Comparison of ENCODE assay signal across 22 cellular contexts in the genomic region with DNA sequence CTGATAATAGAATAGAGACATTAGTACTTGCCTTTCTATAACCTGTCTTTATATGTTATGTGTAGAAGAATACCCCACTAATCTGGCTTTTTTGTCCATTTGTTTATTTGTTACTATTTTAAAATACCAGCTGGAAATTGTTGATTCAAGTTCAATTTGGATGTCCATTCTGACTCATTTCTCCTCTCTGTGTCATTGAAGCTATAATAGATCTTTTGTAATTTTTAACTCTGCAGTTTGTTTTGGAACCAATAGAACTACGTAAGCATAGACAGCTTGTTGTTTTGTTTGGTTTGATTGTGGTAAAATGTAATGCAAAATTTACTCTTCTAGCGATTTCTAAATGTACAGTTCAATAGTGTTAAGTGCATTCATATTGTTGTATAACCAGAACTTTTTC.
"Had no signal": no experiment of that assay in that cellular context is flagged by ENCODE, and none has a peak within 500 bp of the region (broad histone marks: within the 10 kb centered on the region; RNA-seq: fewer than 3 reads in every experiment).

No MANE protein-coding gene starts in this region.

- H3K27ac Mint-ChIP-seq: activated CD4-positive, alpha-beta memory T cell treated with anti-CD3 and anti-CD28 coated beads, Interleukin-2, amount 10 ng/mL, durations not matched to agents 7 days and 5 days; activated CD8-positive, alpha-beta memory T cell treated with anti-CD3 and anti-CD28 coated beads, Interleukin-2, amount 10 ng/mL, durations not matched to agents 7 days and 5 days; activated naive CD8-positive, alpha-beta T cell treated with anti-CD3 and anti-CD28 coated beads for 36 hours; activated T-helper 17 cell treated with anti-CD3 and anti-CD28 coated beads, Interleukin-2, amount 50 U/mL, for 72 hours; brain; dendritic cell treated with granulocyte-macrophage colony-stimulating factor and Interleukin-4, amounts not matched to agents 40 ng/mL and 50 ng/mL, for 4 days; effector memory CD8-positive, alpha-beta T cell; memory B cell; natural killer cell treated with Interleukin-12 subunit alpha and Interleukin-12 subunit beta and Interleukin-15 and Interleukin-18, amount 100 ng/mL, for 72 hours; stimulated activated naive B cell treated with anti-CD40 and anti-IgM and Interleukin-4, amounts not matched to agents 10 μg/mL and 1 μg/mL and 100 μg/mL, for 72 hours; T-cell had no signal

- H3K4me1 Mint-ChIP-seq: activated CD4-positive, alpha-beta memory T cell treated with anti-CD3 and anti-CD28 coated beads, Interleukin-2, amount 10 ng/mL, durations not matched to agents 7 days and 5 days; activated CD8-positive, alpha-beta memory T cell treated with anti-CD3 and anti-CD28 coated beads, Interleukin-2, amount 10 ng/mL, durations not matched to agents 7 days and 5 days; activated naive CD8-positive, alpha-beta T cell treated with anti-CD3 and anti-CD28 coated beads for 36 hours; activated T-helper 17 cell treated with anti-CD3 and anti-CD28 coated beads, Interleukin-2, amount 50 U/mL, for 72 hours; memory B cell; stimulated activated naive B cell treated with anti-CD40 and anti-IgM and Interleukin-4, amounts not matched to agents 10 μg/mL and 1 μg/mL and 100 μg/mL, for 72 hours; T-cell had no signal

- H3K9ac ChIP-seq: parathyroid adenoma had no signal

- H3K9me3 Mint-ChIP-seq: activated CD4-positive, alpha-beta memory T cell treated with anti-CD3 and anti-CD28 coated beads, Interleukin-2, amount 10 ng/mL, durations not matched to agents 7 days and 5 days; brain; dendritic cell treated with granulocyte-macrophage colony-stimulating factor and Interleukin-4, amounts not matched to agents 40 ng/mL and 50 ng/mL, for 4 days had no signal

- H3K36me3 Mint-ChIP-seq: activated CD8-positive, alpha-beta memory T cell treated with anti-CD3 and anti-CD28 coated beads, Interleukin-2, amount 10 ng/mL, durations not matched to agents 7 days and 5 days; activated naive CD8-positive, alpha-beta T cell treated with anti-CD3 and anti-CD28 coated beads for 36 hours; brain; memory B cell; natural killer cell treated with Interleukin-12 subunit alpha and Interleukin-12 subunit beta and Interleukin-15 and Interleukin-18, amount 100 ng/mL, for 72 hours; stimulated activated naive B cell treated with anti-CD40 and anti-IgM and Interleukin-4, amounts not matched to agents 10 μg/mL and 1 μg/mL and 100 μg/mL, for 72 hours; T-cell had no signal

- H3K4me3 Mint-ChIP-seq: activated CD4-positive, alpha-beta memory T cell treated with anti-CD3 and anti-CD28 coated beads, Interleukin-2, amount 10 ng/mL, durations not matched to agents 7 days and 5 days; activated CD8-positive, alpha-beta memory T cell treated with anti-CD3 and anti-CD28 coated beads, Interleukin-2, amount 10 ng/mL, durations not matched to agents 7 days and 5 days; activated naive CD8-positive, alpha-beta T cell treated with anti-CD3 and anti-CD28 coated beads for 36 hours; activated T-helper 17 cell treated with anti-CD3 and anti-CD28 coated beads, Interleukin-2, amount 50 U/mL, for 72 hours; brain; dendritic cell treated with granulocyte-macrophage colony-stimulating factor and Interleukin-4, amounts not matched to agents 40 ng/mL and 50 ng/mL, for 4 days; effector memory CD8-positive, alpha-beta T cell; memory B cell; natural killer cell treated with Interleukin-12 subunit alpha and Interleukin-12 subunit beta and Interleukin-15 and Interleukin-18, amount 100 ng/mL, for 72 hours; stimulated activated naive B cell treated with anti-CD40 and anti-IgM and Interleukin-4, amounts not matched to agents 10 μg/mL and 1 μg/mL and 100 μg/mL, for 72 hours; T-cell had no signal

- ATAC-seq: activated CD8-positive, alpha-beta memory T cell treated with anti-CD3 and anti-CD28 coated beads, Interleukin-2, amount 10 ng/mL, durations not matched to agents 7 days and 5 days; activated T-helper 17 cell treated with anti-CD3 and anti-CD28 coated beads, Interleukin-2, amount 50 U/mL, for 72 hours; effector memory CD8-positive, alpha-beta T cell; gastrocnemius medialis; heart left ventricle; natural killer cell treated with Interleukin-12 subunit alpha and Interleukin-12 subunit beta and Interleukin-15 and Interleukin-18, amount 100 ng/mL, for 72 hours; stimulated activated naive B cell treated with anti-CD40 and anti-IgM and Interleukin-4, amounts not matched to agents 10 μg/mL and 1 μg/mL and 100 μg/mL, for 72 hours; T-cell had no signal

- H3K36me3 ChIP-seq: gastrocnemius medialis, heart left ventricle, thyroid gland had no signal

- DNase-seq: activated CD4-positive, alpha-beta memory T cell treated with anti-CD3 and anti-CD28 coated beads, Interleukin-2, amount 10 ng/mL, durations not matched to agents 7 days and 5 days; activated CD4-positive, alpha-beta T cell treated with anti-CD3 and anti-CD28 coated beads for 48 hours; activated CD4-positive, CD25-positive, alpha-beta regulatory T cell; activated CD8-positive, alpha-beta memory T cell treated with anti-CD3 and anti-CD28 coated beads, Interleukin-2, amount 10 ng/mL, durations not matched to agents 7 days and 5 days; activated naive CD4-positive, alpha-beta T cell; activated naive CD8-positive, alpha-beta T cell treated with anti-CD3 and anti-CD28 coated beads for 36 hours; amygdala; cerebellar nuclear complex; effector memory CD8-positive, alpha-beta T cell; gastrocnemius medialis; heart left ventricle; retina; stimulated activated naive B cell treated with anti-CD40 and anti-IgM and Interleukin-4, amounts not matched to agents 10 μg/mL and 1 μg/mL and 100 μg/mL, for 72 hours; T-cell; T-helper 9 cell; thyroid gland had no signal

- H3K27ac ChIP-seq: gastrocnemius medialis, heart left ventricle, parathyroid adenoma, thyroid gland had no signal

- H3K9me3 ChIP-seq: gastrocnemius medialis, heart left ventricle, thyroid gland had no signal

- H3K27me3 ChIP-seq: gastrocnemius medialis, heart left ventricle, thyroid gland had no signal

- H3K4me1 ChIP-seq: gastrocnemius medialis, heart left ventricle, parathyroid adenoma, thyroid gland had no signal

- H2AFZ ChIP-seq: parathyroid adenoma had no signal

- H3K79me2 ChIP-seq: parathyroid adenoma had no signal

- H3K4me3 ChIP-seq: gastrocnemius medialis, heart left ventricle, thyroid gland had no signal

- H3K27me3 Mint-ChIP-seq: activated CD4-positive, alpha-beta memory T cell treated with anti-CD3 and anti-CD28 coated beads, Interleukin-2, amount 10 ng/mL, durations not matched to agents 7 days and 5 days; activated CD8-positive, alpha-beta memory T cell treated with anti-CD3 and anti-CD28 coated beads, Interleukin-2, amount 10 ng/mL, durations not matched to agents 7 days and 5 days; activated naive CD8-positive, alpha-beta T cell treated with anti-CD3 and anti-CD28 coated beads for 36 hours; activated T-helper 17 cell treated with anti-CD3 and anti-CD28 coated beads, Interleukin-2, amount 50 U/mL, for 72 hours; brain; dendritic cell treated with granulocyte-macrophage colony-stimulating factor and Interleukin-4, amounts not matched to agents 40 ng/mL and 50 ng/mL, for 4 days; effector memory CD8-positive, alpha-beta T cell; memory B cell; natural killer cell treated with Interleukin-12 subunit alpha and Interleukin-12 subunit beta and Interleukin-15 and Interleukin-18, amount 100 ng/mL, for 72 hours; stimulated activated naive B cell treated with anti-CD40 and anti-IgM and Interleukin-4, amounts not matched to agents 10 μg/mL and 1 μg/mL and 100 μg/mL, for 72 hours; T-cell had no signal
